In the genomic region with DNA sequence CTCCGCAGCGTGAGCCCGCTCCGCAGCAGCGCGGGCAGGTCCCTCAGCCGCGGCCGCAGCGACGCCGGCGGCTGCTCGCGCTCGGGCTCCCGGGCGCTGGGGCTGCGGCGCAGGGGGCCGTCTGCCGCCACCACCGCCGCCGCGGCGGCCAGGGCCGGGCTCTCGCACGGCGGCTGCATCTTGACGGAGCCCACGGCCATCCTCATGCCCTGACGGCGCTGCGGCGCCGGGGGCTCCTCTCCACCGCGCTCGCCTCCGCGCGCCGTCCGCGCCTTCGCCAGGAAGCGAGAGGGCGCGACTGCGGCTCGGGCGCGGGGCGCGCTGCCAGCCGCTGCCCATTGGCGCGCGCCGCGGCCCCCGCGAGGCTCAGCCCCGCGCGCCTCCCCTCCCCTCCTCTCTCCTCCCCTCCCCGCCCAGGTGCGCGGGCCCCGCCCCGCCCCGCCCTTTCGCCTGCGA, we compare ENCODE assay signal across 8 cellular contexts. TPM values are rescaled to one million over a fixed set of nuclear protein-coding genes. Genes with fewer than 3 reads are reported as not detected.
DNase-seq lines count a peak whose midpoint lies in the region; TF ChIP-seq lines count a peak whose summit lies in the region.

Gene RAPGEF5, minus strand, starts transcription at position 300 of the 456 bp plus-strand sequence. Its CDS starts 94 bp downstream, at position 206.

- H3K27me3 Mint-ChIP-seq in activated CD4-positive, alpha-beta memory T cell treated with anti-CD3 and anti-CD28 coated beads, Interleukin-2, amount 10 ng/mL, durations not matched to agents 7 days and 5 days, result peaks cover 53% of the 10 kb centered on the region
- H3K27me3 Mint-ChIP-seq in activated CD4-positive, alpha-beta memory T cell treated with anti-CD3 and anti-CD28 coated beads for 36 hours, result peaks cover 37% of the 10 kb centered on the region
- no peaks in the 10 kb centered on the region for H3K27me3 Mint-ChIP-seq in MCF 10A (ENCODE audit: insufficient read depth, unreplicated experiment)

- BruUV-seq in MCF 10A (replicated peaks; lab: Mats Ljungman, UMichigan), result no TSS peak

- CTCF ChIA-PET in activated CD4-positive, alpha-beta memory T cell treated with anti-CD3 and anti-CD28 coated beads, Interleukin-2, amount 10 ng/mL, durations not matched to agents 7 days and 5 days (lab: Charles Lee), result no interaction called here
- CTCF ChIA-PET in activated CD4-positive, alpha-beta memory T cell treated with anti-CD3 and anti-CD28 coated beads for 36 hours (lab: Charles Lee), result interaction anchor here (1.5 kb wide), 1 partner anchor 247 kb away, joined by 3 read pairs; no protein-coding TSS in a partner anchor
- CTCF ChIA-PET in HEK293T (lab: Yijun Ruan, JAX), result no interaction called here
- CTCF ChIA-PET in MCF 10A (lab: Yijun Ruan, JAX), result interaction anchor here (0.9 to 1.2 kb wide), 2 partner anchors 9 to 246 kb away, joined by 3 read pairs; no protein-coding TSS in a partner anchor

- no peak for TF ChIP-seq CTCF in MCF 10A (IDR thresholded peaks at IDR 0.05; ENCODE audit: unreplicated experiment)
- TF ChIP-seq CTCF in subcutaneous adipose tissue (IDR thresholded peaks at IDR 0.05; ENCODE audit: low read depth), result no peak

- peaks cover 5% of the 10 kb centered on the region for H3K4me1 Mint-ChIP-seq in activated CD4-positive, alpha-beta memory T cell treated with anti-CD3 and anti-CD28 coated beads, Interleukin-2, amount 10 ng/mL, durations not matched to agents 7 days and 5 days
- H3K4me1 Mint-ChIP-seq in activated CD4-positive, alpha-beta memory T cell treated with anti-CD3 and anti-CD28 coated beads for 36 hours (ENCODE audit: low read depth), result peaks cover 3% of the 10 kb centered on the region
- H3K4me1 Mint-ChIP-seq in MCF 10A (ENCODE audit: insufficient read depth, unreplicated experiment), result peaks cover 30% of the 10 kb centered on the region

- H3K27ac Mint-ChIP-seq in activated CD4-positive, alpha-beta memory T cell treated with anti-CD3 and anti-CD28 coated beads, Interleukin-2, amount 10 ng/mL, durations not matched to agents 7 days and 5 days, result no peak within 1 kb of the TSS
- no peak within 1 kb of the TSS for H3K27ac Mint-ChIP-seq in activated CD4-positive, alpha-beta memory T cell treated with anti-CD3 and anti-CD28 coated beads for 36 hours
- peak within 1 kb of the TSS; percentile 73 for H3K27ac Mint-ChIP-seq in MCF 10A (ENCODE audit: low read depth, unreplicated experiment)

- DNase-seq in activated CD4-positive, alpha-beta memory T cell treated with anti-CD3 and anti-CD28 coated beads, Interleukin-2, amount 10 ng/mL, durations not matched to agents 7 days and 5 days, result no peak
- no peak for DNase-seq in activated CD4-positive, alpha-beta memory T cell treated with anti-CD3 and anti-CD28 coated beads for 36 hours
- DNase-seq in HEK293T (ENCODE audit: extremely low spot score), result peak; percentile 66
- DNase-seq in NCI-H2171 (lab: John Stamatoyannopoulos, UW), result peak; percentile 50
- peak; percentile 68 for DNase-seq in MCF 10A (ENCODE audit: unreplicated experiment)
- DNase-seq in kidney tubule cell (ENCODE audit: low spot score), result peak; percentile 50
- DNase-seq in activated effector memory CD4-positive, alpha-beta T cell treated with anti-CD3 and anti-CD28 coated beads, Interleukin-2, amount 50 U/mL, for 16 hours, result no peak

- intact Hi-C loops in activated CD4-positive, alpha-beta memory T cell treated with anti-CD3 and anti-CD28 coated beads for 36 hours (cut with micrococcal nuclease), result no loop called here
- intact Hi-C loops in MCF 10A (cut with micrococcal nuclease), result loop anchor here (10.0 kb wide), 1 partner anchor 98 kb away; no protein-coding TSS in a partner anchor

- H3K4me3 Mint-ChIP-seq in activated CD4-positive, alpha-beta memory T cell treated with anti-CD3 and anti-CD28 coated beads, Interleukin-2, amount 10 ng/mL, durations not matched to agents 7 days and 5 days, result peak within 1 kb of the TSS; percentile 37
- H3K4me3 Mint-ChIP-seq in activated CD4-positive, alpha-beta memory T cell treated with anti-CD3 and anti-CD28 coated beads for 36 hours, result no peak within 1 kb of the TSS
- H3K4me3 Mint-ChIP-seq in MCF 10A (ENCODE audit: unreplicated experiment), result peak within 1 kb of the TSS; percentile 76

- POLR2A ChIA-PET in activated CD4-positive, alpha-beta memory T cell treated with anti-CD3 and anti-CD28 coated beads, Interleukin-2, amount 10 ng/mL, durations not matched to agents 7 days and 5 days (lab: Charles Lee), result no interaction called here
- POLR2A ChIA-PET in activated CD4-positive, alpha-beta memory T cell treated with anti-CD3 and anti-CD28 coated beads for 36 hours (lab: Charles Lee), result no interaction called here
- POLR2A ChIA-PET in HEK293T (lab: Yijun Ruan, JAX) (no interaction called here), MCF 10A (lab: Yijun Ruan, JAX) (interaction anchor here (0.8 to 3.2 kb wide), 12 partner anchors 8 to 412 kb away, joined by 3 to 33 read pairs (median 8); no protein-coding TSS in a partner anchor)

- no peaks in the 10 kb centered on the region for H3K36me3 Mint-ChIP-seq in activated CD4-positive, alpha-beta memory T cell treated with anti-CD3 and anti-CD28 coated beads, Interleukin-2, amount 10 ng/mL, durations not matched to agents 7 days and 5 days (ENCODE audit: low read depth)
- no peaks in the 10 kb centered on the region for H3K36me3 Mint-ChIP-seq in activated CD4-positive, alpha-beta memory T cell treated with anti-CD3 and anti-CD28 coated beads for 36 hours
- peaks cover 6% of the 10 kb centered on the region for H3K36me3 Mint-ChIP-seq in MCF 10A (ENCODE audit: insufficient read depth, unreplicated experiment)

- peaks cover 2% of the 10 kb centered on the region for H3K9me3 Mint-ChIP-seq in activated CD4-positive, alpha-beta memory T cell treated with anti-CD3 and anti-CD28 coated beads, Interleukin-2, amount 10 ng/mL, durations not matched to agents 7 days and 5 days
- peaks cover 9% of the 10 kb centered on the region for H3K9me3 Mint-ChIP-seq in activated CD4-positive, alpha-beta memory T cell treated with anti-CD3 and anti-CD28 coated beads for 36 hours
- H3K9me3 Mint-ChIP-seq in MCF 10A (ENCODE audit: unreplicated experiment), result no peaks in the 10 kb centered on the region

TF ChIP-seq in HEK293T, 16 proteins besides CTCF, POLR2A, EP300 and RAD21:
- TF ChIP-seq FOXA1 (IDR thresholded peaks at IDR 0.05), result no peak
- TF ChIP-seq ARNT (IDR thresholded peaks at IDR 0.05), result no peak
- TF ChIP-seq ELF4 (IDR thresholded peaks at IDR 0.05), result no peak
- no peak for TF ChIP-seq SP1 (IDR thresholded peaks at IDR 0.05)
- no peak for TF ChIP-seq TARDBP (IDR thresholded peaks at IDR 0.05)
- TF ChIP-seq FOXK2 (IDR thresholded peaks at IDR 0.05), result no peak
- no peak for TF ChIP-seq ZNF384 (IDR thresholded peaks at IDR 0.05)
- TF ChIP-seq BHLHE40 (IDR thresholded peaks at IDR 0.05; ENCODE audit: borderline replicate concordance), result no peak
- no peak for TF ChIP-seq PKNOX1 (IDR thresholded peaks at IDR 0.05)
- no peak for TF ChIP-seq CTBP1 (IDR thresholded peaks at IDR 0.05; ENCODE audit: borderline replicate concordance)
- no peak for TF ChIP-seq NFRKB (IDR thresholded peaks at IDR 0.05)
- TF ChIP-seq FOXM1 (IDR thresholded peaks at IDR 0.05; ENCODE audit: borderline replicate concordance), result no peak
- TF ChIP-seq L3MBTL2 (conservative IDR thresholded peaks at IDR 0.05), result no peak
- no peak for TF ChIP-seq LEF1 (IDR thresholded peaks at IDR 0.05; ENCODE audit: borderline replicate concordance)
- no peak for TF ChIP-seq HDGF (IDR thresholded peaks at IDR 0.05; ENCODE audit: borderline replicate concordance)
- no peak for TF ChIP-seq SUZ12 (IDR thresholded peaks at IDR 0.05)

RNA-seq across cellular contexts. Expression of gene RAPGEF5, which starts in this region (rescaled TPM):
- under 1 TPM; 0.43 to 0.93 TPM for total RNA-seq in activated CD4-positive, alpha-beta memory T cell treated with anti-CD3 and anti-CD28 coated beads, Interleukin-2, amount 10 ng/mL, durations not matched to agents 7 days and 5 days
- total RNA-seq in activated CD4-positive, alpha-beta memory T cell treated with anti-CD3 and anti-CD28 coated beads for 36 hours, result under 1 TPM; 0.27 to 0.29 TPM
- 1.9 TPM in 2 replicates for total RNA-seq in MCF 10A (2022)
- total RNA-seq in subcutaneous adipose tissue, result 10 to 100 TPM; 19.7 to 96.2 (median 63.1) TPM

Comparison
In these comparisons a context has a peak if more than half of its experiments do, and no peak if none do; other contexts are left out.
1. CTCF ChIA-PET loops: an anchor here in activated CD4-positive, alpha-beta memory T cell treated with anti-CD3 and anti-CD28 coated beads for 36 hours (1.5 kb wide) and MCF 10A (0.9 to 1.2 kb wide); none called in activated CD4-positive, alpha-beta memory T cell treated with anti-CD3 and anti-CD28 coated beads, Interleukin-2, amount 10 ng/mL, durations not matched to agents 7 days and 5 days and HEK293T.
2. DNase-seq: peak in HEK293T (single experiment), NCI-H2171 (single experiment), MCF 10A (single experiment) and kidney tubule cell (single experiment); none in activated CD4-positive, alpha-beta memory T cell treated with anti-CD3 and anti-CD28 coated beads, Interleukin-2, amount 10 ng/mL, durations not matched to agents 7 days and 5 days (single experiment), activated CD4-positive, alpha-beta memory T cell treated with anti-CD3 and anti-CD28 coated beads for 36 hours (single experiment) and activated effector memory CD4-positive, alpha-beta T cell treated with anti-CD3 and anti-CD28 coated beads, Interleukin-2, amount 50 U/mL, for 16 hours (single experiment).